ENCODE assay signal across 27 cellular contexts in genomic region chr11:63557548-63557947, GRCh38. TPM values are rescaled to one million over a fixed set of nuclear protein-coding genes. Genes with fewer than 3 reads are reported as not detected.
"Had no signal": no experiment of that assay in that cellular context is flagged by ENCODE, and none has a peak within 500 bp of the region (broad histone marks: within the 10 kb centered on the region; RNA-seq: fewer than 3 reads in every experiment).

No MANE protein-coding gene starts in this region.

- H3K36me3 Mint-ChIP-seq: activated CD8-positive, alpha-beta memory T cell treated with anti-CD3 and anti-CD28 coated beads, Interleukin-2, amount 10 ng/mL, durations not matched to agents 7 days and 5 days; activated naive CD8-positive, alpha-beta T cell; brain had no signal

- H3K27ac Mint-ChIP-seq: activated CD8-positive, alpha-beta memory T cell treated with anti-CD3 and anti-CD28 coated beads, Interleukin-2, amount 10 ng/mL, durations not matched to agents 7 days and 5 days; activated CD8-positive, alpha-beta T cell treated with anti-CD3 and anti-CD28 coated beads, Interleukin-2, amount 10 ng/mL, durations not matched to agents 7 days and 5 days; activated naive CD4-positive, alpha-beta T cell treated with anti-CD3 and anti-CD28 coated beads for 36 hours; activated naive CD8-positive, alpha-beta T cell had no signal

- H3K9me3 Mint-ChIP-seq: activated naive CD4-positive, alpha-beta T cell treated with anti-CD3 and anti-CD28 coated beads for 36 hours; activated T-cell treated with anti-CD3 and anti-CD28 coated beads, Interleukin-2, amount 50 U/mL, for 4 hours; brain had no signal

- H3K27me3 ChIP-seq: cardiac muscle cell, Peyer's patch, SJCRH30 had no signal

- H3K4me3 Mint-ChIP-seq: activated CD8-positive, alpha-beta memory T cell treated with anti-CD3 and anti-CD28 coated beads, Interleukin-2, amount 10 ng/mL, durations not matched to agents 7 days and 5 days; activated CD8-positive, alpha-beta T cell treated with anti-CD3 and anti-CD28 coated beads, Interleukin-2, amount 10 ng/mL, durations not matched to agents 7 days and 5 days; activated naive CD4-positive, alpha-beta T cell treated with anti-CD3 and anti-CD28 coated beads for 36 hours; activated naive CD8-positive, alpha-beta T cell; activated T-cell treated with anti-CD3 and anti-CD28 coated beads, Interleukin-2, amount 50 U/mL, for 4 hours; brain had no signal

- H3K27me3 Mint-ChIP-seq: activated CD8-positive, alpha-beta memory T cell treated with anti-CD3 and anti-CD28 coated beads, Interleukin-2, amount 10 ng/mL, durations not matched to agents 7 days and 5 days; activated naive CD8-positive, alpha-beta T cell had no signal

- DNase-seq: activated CD4-positive, alpha-beta T cell treated with anti-CD3 and anti-CD28 coated beads for 4 hours; activated CD4-positive, alpha-beta T cell treated with anti-CD3 and anti-CD28 coated beads, Interleukin-2, amount 50 U/mL, for 4 hours; activated CD8-positive, alpha-beta memory T cell treated with anti-CD3 and anti-CD28 coated beads, Interleukin-2, amount 10 ng/mL, durations not matched to agents 7 days and 5 days; activated CD8-positive, alpha-beta T cell treated with anti-CD3 and anti-CD28 coated beads, Interleukin-2, amount 10 ng/mL, durations not matched to agents 7 days and 5 days; activated effector memory CD4-positive, alpha-beta T cell treated with anti-CD3 and anti-CD28 coated beads, Interleukin-2, amount 50 U/mL, for 16 hours; activated naive CD4-positive, alpha-beta T cell treated with anti-CD3 and anti-CD28 coated beads for 36 hours; activated T-cell treated with anti-CD3 and anti-CD28 coated beads, Interleukin-2, amount 50 U/mL, for 4 hours; amygdala; Kasumi-1; KBM-7; NCI-H1048; NCI-H1694; NCI-H2029; NCI-H345; NCI-H510A; NCI-H526 treated with DMSO at 0.1 percent for 48 hours; Right ventricle myocardium superior; SJCRH30; SK-N-SH; T-helper 1 cell had no signal

- ATAC-seq: activated CD8-positive, alpha-beta memory T cell treated with anti-CD3 and anti-CD28 coated beads, Interleukin-2, amount 10 ng/mL, durations not matched to agents 7 days and 5 days; activated CD8-positive, alpha-beta T cell treated with anti-CD3 and anti-CD28 coated beads, Interleukin-2, amount 10 ng/mL, durations not matched to agents 7 days and 5 days; activated T-cell treated with anti-CD3 and anti-CD28 coated beads, Interleukin-2, amount 50 U/mL, for 4 hours had no signal

- H3K9ac ChIP-seq: SK-N-SH had no signal

- H3K36me3 ChIP-seq: cardiac muscle cell, SJCRH30 had no signal

- H3K9me3 ChIP-seq: Peyer's patch, SJCRH30, SK-N-SH had no signal

- H3K27ac ChIP-seq: cardiac muscle cell, Peyer's patch, SJCRH30, VCaP had no signal

- H3K4me3 ChIP-seq: cardiac muscle cell, Peyer's patch, SJCRH30 had no signal

RNA-seq across cellular contexts. Expression of gene PLAAT2, which starts 5.6 kb away (rescaled TPM):
- total RNA-seq: activated naive CD4-positive, alpha-beta T cell treated with anti-CD3 and anti-CD28 coated beads for 36 hours; activated T-cell treated with anti-CD3 and anti-CD28 coated beads, Interleukin-2, amount 50 U/mL, for 4 hours; cardiac muscle cell; SJCRH30; T-helper 2 cell treated with Interferon-gamma antibody and Interleukin-4, amounts not matched to agents 100 ng/mL and 5 ng/mL, for 36 hours had no signal

RNA-seq across cellular contexts. Expression of gene PLAAT4, which starts 20.9 kb away (rescaled TPM):
- total RNA-seq: cardiac muscle cell had no signal

RNA-seq across cellular contexts. Expression of gene LGALS12, which starts 51.7 kb away (rescaled TPM):
- total RNA-seq: activated CD8-positive, alpha-beta T cell treated with anti-CD3 and anti-CD28 coated beads, Interleukin-2, amount 10 ng/mL, durations not matched to agents 7 days and 5 days; activated naive CD4-positive, alpha-beta T cell treated with anti-CD3 and anti-CD28 coated beads for 36 hours; activated T-cell treated with anti-CD3 and anti-CD28 coated beads, Interleukin-2, amount 50 U/mL, for 4 hours; astrocyte; cardiac muscle cell had no signal
